In genomic region chr7:4714767-4715384, GRCh38 we compare ENCODE assay signal across 15 cellular contexts. TPM values are rescaled to one million over a fixed set of nuclear protein-coding genes. Genes with fewer than 3 reads are reported as not detected.
DNase-seq lines count a peak whose midpoint lies in the region; ATAC-seq and TF ChIP-seq lines count a peak whose summit lies in the region.
"Had no signal": no experiment of that assay in that cellular context is flagged by ENCODE, and none has a peak within 500 bp of the region (broad histone marks: within the 10 kb centered on the region; RNA-seq: fewer than 3 reads in every experiment).

No MANE protein-coding gene starts in this region.

- no peaks in the 10 kb centered on the region for H3K36me3 ChIP-seq in neutrophil
- H3K36me3 ChIP-seq: pancreas had no signal

- H3K9me3 ChIP-seq in AG04450 (ENCODE audit: control insufficient read depth, insufficient read depth, low read length), result peaks cover 23% of the 10 kb centered on the region; the same call in 1 of the 2 replicates
- H3K9me3 ChIP-seq in neutrophil, result no peaks in the 10 kb centered on the region
- H3K9me3 ChIP-seq: pancreas, tibial nerve had no signal

- TF ChIP-seq CTCF in AG04450 (IDR thresholded peaks at IDR 0.05; ENCODE audit: low read depth, low read length) (no peak), epithelial cell of esophagus (IDR thresholded peaks at IDR 0.05; ENCODE audit: insufficient read depth, low read depth, low read length, missing control alignments) (no peak), neutrophil (IDR thresholded peaks at IDR 0.05) (no peak)

- H3K4me3 ChIP-seq in AG04450 (ENCODE audit: low read depth, low read length), result peak overlapping the region; percentile 39
- H3K4me3 ChIP-seq in epithelial cell of esophagus (ENCODE audit: low read length), result peak overlapping the region; percentile 24
- peak overlapping the region; percentile 51 to 53 for H3K4me3 ChIP-seq in neutrophil (ENCODE audit: low read depth in 1 of 2, low read length in 1 of 2)
- H3K4me3 ChIP-seq: GM23338, pancreas, tibial nerve had no signal

- peak overlapping the region; percentile 65 for H3K27ac ChIP-seq in AG04450 (ENCODE audit: low read depth, low read length)
- H3K27ac ChIP-seq in neutrophil, result peak overlapping the region; percentile 84

- peaks cover 51 to 52% of the 10 kb centered on the region in 2 experiments for H3K4me1 ChIP-seq in neutrophil (ENCODE audit: control insufficient read depth in 1 of 2, insufficient read depth in 1 of 2, low read depth in 1 of 2, low read length in 1 of 2)

- POLR2A ChIA-PET in AG04450 (lab: Yijun Ruan, JAX), result interaction anchor here (0.7 to 1.6 kb wide), 6 partner anchors 14 to 61 kb away, joined by 3 to 8 read pairs (median 4); partner anchors contain the start of gene AP5Z1

- CTCF ChIA-PET in AG04450 (lab: Charles Lee), result no interaction called here

- DNase-seq in AG04450 (ENCODE audit: low read depth, low spot score) (no peak), MV-4-11 (lab: John Stamatoyannopoulos, UW) (peak; percentile 25), epithelial cell of esophagus (ENCODE audit: low read depth) (peak; percentile 8)
- DNase-seq: CD8-positive, alpha-beta memory T cell; islet precursor cell; NCI-H1694 treated with DMSO at 0.1 percent for 48 hours; T-helper 9 cell had no signal

- H3K27me3 ChIP-seq in AG04450 (ENCODE audit: control insufficient read depth, insufficient read depth, low read length) (no peaks in the 10 kb centered on the region), neutrophil (no peaks in the 10 kb centered on the region)
- H3K27me3 ChIP-seq: pancreas, tibial nerve had no signal

- ATAC-seq in GM21786 (IDR thresholded peaks at IDR 0.05; ENCODE audit: unreplicated experiment) (no peak), GM18867 (IDR thresholded peaks at IDR 0.05; ENCODE audit: unreplicated experiment) (no peak), HG03354 (IDR thresholded peaks at IDR 0.05; ENCODE audit: poor library complexity, severe bottlenecking, unreplicated experiment) (no peak), GM19463 (IDR thresholded peaks at IDR 0.05; ENCODE audit: unreplicated experiment) (no peak)
- ATAC-seq: GM23338 had no signal

RNA-seq across cellular contexts. Expression of gene FOXK1, which starts 32.8 kb away (rescaled TPM):
- polyA plus RNA-seq in AG04450 (2011; rRNA removed), result 3.4 and 4.7 TPM in 2 replicates
- polyA minus RNA-seq in AG04450 (2011; rRNA and poly(A)+ RNA removed), result 13.2 and 14.5 TPM in 2 replicates
